Comparison of ENCODE assay signal across 9 cellular contexts in the genomic region with DNA sequence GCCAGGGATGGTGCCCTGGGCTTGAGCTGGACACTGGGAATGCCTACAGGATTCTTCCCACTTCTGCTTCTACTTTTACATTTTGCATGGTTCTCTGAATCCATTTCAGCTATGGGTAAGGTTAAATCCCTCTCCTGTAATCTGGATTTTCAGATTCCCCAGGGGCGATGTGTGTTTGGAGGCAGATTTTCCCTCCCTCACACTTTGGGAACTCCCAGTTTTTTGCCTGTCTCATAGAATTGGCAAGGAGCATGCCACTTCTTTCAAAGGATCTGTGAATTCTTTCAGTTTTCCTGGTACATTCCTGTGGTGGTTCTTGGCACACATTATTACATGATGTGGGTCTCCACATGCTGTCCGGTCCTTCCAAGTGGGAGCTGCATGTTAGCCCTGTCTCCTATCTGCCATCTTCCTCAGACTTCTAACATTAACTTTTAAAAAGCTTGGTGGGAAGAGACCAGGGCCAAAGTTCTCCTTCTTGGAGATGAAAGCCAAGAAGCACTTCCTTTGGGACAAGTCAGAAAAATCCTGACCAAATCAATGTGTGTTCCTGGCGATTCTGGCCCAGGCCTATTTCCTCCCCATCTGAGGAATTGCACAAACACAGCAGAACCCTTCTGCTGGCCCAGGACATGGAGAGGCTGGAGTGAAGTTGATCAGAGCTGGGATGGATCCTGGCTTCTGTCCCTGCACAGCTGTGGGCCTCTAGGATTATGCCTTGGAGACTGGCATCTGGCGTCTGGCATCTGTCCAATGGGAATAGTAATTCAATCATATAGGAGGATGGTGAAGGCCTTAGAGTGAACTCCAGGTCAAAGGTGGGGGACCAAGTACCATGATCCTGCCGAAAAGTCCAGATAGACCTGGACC. TPM values are rescaled to one million over a fixed set of nuclear protein-coding genes. Genes with fewer than 3 reads are reported as not detected.
A peak's percentile ranks its signal among the peaks of the same experiment; 100 is the strongest.
DNase-seq lines count a peak whose midpoint lies in the region; ATAC-seq and TF ChIP-seq lines count a peak whose summit lies in the region.
"Had no signal": no experiment of that assay in that cellular context is flagged by ENCODE, and none has a peak within 500 bp of the region (broad histone marks: within the 10 kb centered on the region; RNA-seq: fewer than 3 reads in every experiment).

No MANE protein-coding gene starts in this region.

- intact Hi-C loops in ascending aorta (cut with DNase I) = no loop called here
- intact Hi-C loops in heart right ventricle (cut with DNase I) = loop anchor here in 2 of 10 donors (5.0 kb wide), 2 partner anchors 33 to 38 kb away; no protein-coding TSS in a partner anchor
- intact Hi-C loops in spleen (cut with DNase I; ENCODE audit: low total_unique reads) = no loop called here

- H3K9me3 ChIP-seq in GM23248 (ENCODE audit: low read depth) (no peaks in the 10 kb centered on the region), ascending aorta (peaks cover 0 to 4% of the 10 kb centered on the region in 2 donors), heart right ventricle (peaks cover 0 to 9% (median 0%) of the 10 kb centered on the region in 11 donors), spleen (peaks cover 0 to 13% (median 8%) of the 10 kb centered on the region in 8 donors)

- peak; percentile 55 for DNase-seq in GM23248
- no peak for DNase-seq in ascending aorta (ENCODE audit: low spot score in 2 of 2)
- no peak for DNase-seq in heart right ventricle
- no peak for DNase-seq in spleen
- no peak for DNase-seq in epidermal melanocyte (ENCODE audit: insufficient read length, low spot score)
- no peak for DNase-seq in NCI-H1417 treated with DMSO at 0.1 percent for 48 hours (lab: John Stamatoyannopoulos, UW)
- DNase-seq in GOT3 (lab: John Stamatoyannopoulos, UW) = no peak
- DNase-seq in activated gamma-delta T cell (lab: John Stamatoyannopoulos, UW) = no peak
- DNase-seq: CD8-positive, alpha-beta T cell had no signal

- no peak overlapping the region for H3K9ac ChIP-seq in GM23248

- H3F3A ChIP-seq in GM23248 (ENCODE audit: insufficient read depth) = peaks cover 20% of the 10 kb centered on the region; the same call in 1 of the 2 replicates

- no peak for TF ChIP-seq CTCF in ascending aorta (IDR thresholded peaks at IDR 0.05)
- no peak for TF ChIP-seq CTCF in heart right ventricle (IDR thresholded peaks at IDR 0.05)
- TF ChIP-seq CTCF in spleen (IDR thresholded peaks at IDR 0.05 in 8 of 11, conservative IDR thresholded peaks at IDR 0.05 in 3 of 11) = no peak

- ATAC-seq in heart right ventricle = peak; percentile 60 to 89 (median 70)
- ATAC-seq: CD8-positive, alpha-beta T cell had no signal

- H3K4me2 ChIP-seq in GM23248 (ENCODE audit: unreplicated experiment) = peak overlapping the region; percentile 12

- in situ Hi-C loops in GM23248 (cut with MboI) = no loop called here

- H3K79me2 ChIP-seq in GM23248 (ENCODE audit: insufficient read depth) = no peaks in the 10 kb centered on the region

- no peaks in the 10 kb centered on the region for H3K9me2 ChIP-seq in GM23248 (ENCODE audit: insufficient read depth)

- WGBS in GM23248 (ENCODE audit: low coverage in 1 of 2, low lambda C conversion rate in 2 of 2, missing lambda C conversion rate in 2 of 2), 2 experiments = 27 to 41% methylated on average over 5 of the region's 5 CpGs
- 60 to 72% methylated on average over 5 of the region's 5 CpGs for WGBS in heart right ventricle, 2 donors
- 67 to 89% (median 88%) methylated on average over 5 of the region's 5 CpGs for WGBS in spleen, 5 donors

- H3K27me3 ChIP-seq in GM23248 (replicated peaks; ENCODE audit: insufficient read depth) (no peaks in the 10 kb centered on the region), ascending aorta (no peaks in the 10 kb centered on the region), heart right ventricle (no peaks in the 10 kb centered on the region), spleen (replicated peaks in 1 of 7) (no peaks in the 10 kb centered on the region)

- no peak for TF ChIP-seq POLR2A in spleen (IDR thresholded peaks at IDR 0.05)

- H3K4me1 ChIP-seq in GM23248 (ENCODE audit: insufficient read depth) (peaks cover 22% of the 10 kb centered on the region), ascending aorta (peaks cover 4 to 17% of the 10 kb centered on the region in 2 donors), heart right ventricle (peaks cover 9 to 30% (median 25%) of the 10 kb centered on the region in 9 donors), spleen (peaks cover 3 to 8% (median 4%) of the 10 kb centered on the region in 6 donors)

- H3K27ac ChIP-seq in GM23248 (0 out of 2 replicates have a peak overlapping the region, but pooled peaks have one; percentile 4), ascending aorta (peak overlapping the region; percentile 55 to 77), heart right ventricle (peak overlapping the region; percentile 39 to 83 (median 74)), spleen (peak overlapping the region in 5 of 8 donors; percentile 3 to 53 (median 33))

- H3K36me3 ChIP-seq in GM23248 (ENCODE audit: low read depth) = no peaks in the 10 kb centered on the region
- no peaks in the 10 kb centered on the region for H3K36me3 ChIP-seq in ascending aorta
- H3K36me3 ChIP-seq in heart right ventricle = no peaks in the 10 kb centered on the region
- H3K36me3 ChIP-seq in spleen = no peaks in the 10 kb centered on the region

- 0 out of 2 replicates have a peak overlapping the region, but pooled peaks have one; percentile 4 for H2AFZ ChIP-seq in GM23248

- H3K4me3 ChIP-seq in GM23248 (no peak overlapping the region), ascending aorta (no peak overlapping the region), heart right ventricle (no peak overlapping the region), spleen (no peak overlapping the region)

- H4K20me1 ChIP-seq in GM23248 (ENCODE audit: insufficient read depth) = no peaks in the 10 kb centered on the region

RNA-seq across cellular contexts. Expression of a gene that starts 5.4 kb away (rescaled TPM):
- total RNA-seq in GM23248 (2014; rRNA removed; shearing (Covaris generic)) = 37.7 and 43.8 TPM in 2 replicates
- polyA plus RNA-seq in GM23248 (2016; fragmentation: Nextera tagmentation; extraction: Ambion mirVana) (28.4 and 31.6 TPM in 2 replicates), heart right ventricle (10 to 100 TPM; 28.6 to 55.5 TPM), spleen (10 to 100 TPM; 16.0 to 35.0 (median 20.2) TPM)
- total RNA-seq in ascending aorta (34.3 TPM), heart right ventricle (100 to 1,000 TPM in 1 of 10 donors, 10 to 100 TPM in 9; 30.9 to 215 (median 53.3) TPM), spleen (10 to 100 TPM; 53.2 to 77.2 (median 59.3) TPM)

RNA-seq across cellular contexts. Expression of a gene that starts 8.2 kb away (rescaled TPM):
- total RNA-seq in GM23248 (2014; rRNA removed; shearing (Covaris generic)) = 8.3 and 8.6 TPM in 2 replicates
- polyA plus RNA-seq in GM23248 (2016; fragmentation: Nextera tagmentation; extraction: Ambion mirVana) (12.8 and 14.2 TPM in 2 replicates), heart right ventricle (10 to 100 TPM; 18.3 to 18.7 TPM), spleen (10 to 100 TPM in 2 of 3 donors, 1 to 10 TPM in 1; 10.0 to 24.2 (median 11.4) TPM)
- total RNA-seq in ascending aorta (30.1 TPM), heart right ventricle (100 to 1,000 TPM in 1 of 10 donors, 10 to 100 TPM in 8, 1 to 10 TPM in 1; 9.8 to 121 (median 16.4) TPM), spleen (100 to 1,000 TPM in 1 of 7 donors, 10 to 100 TPM in 6; 33.3 to 108 (median 73.9) TPM)

RNA-seq across cellular contexts. Expression of a gene that starts 43.1 kb away (rescaled TPM):
- total RNA-seq in GM23248 (2014; rRNA removed; shearing (Covaris generic)) = not detected in 2 replicates
- polyA plus RNA-seq in GM23248 (2016; fragmentation: Nextera tagmentation; extraction: Ambion mirVana) (0.06 TPM in 1 of 2 replicates, not detected in the other), heart right ventricle (1 to 10 TPM; 3.6 to 4.2 TPM), spleen (1 to 10 TPM; 3.0 to 4.0 (median 3.9) TPM)
- total RNA-seq in ascending aorta (not detected), heart right ventricle (10 to 100 TPM in 2 of 10 donors, 1 to 10 TPM in 7, not detected in 1; 1.6 to 22.6 (median 4.9) TPM), spleen (10 to 100 TPM in 2 of 7 donors, 1 to 10 TPM in 4, not detected in 1; 2.5 to 14.4 (median 4.9) TPM)
- total RNA-seq: CD8-positive, alpha-beta T cell had no signal

Comparison
In these comparisons a context has a peak if more than half of its experiments do, and no peak if none do; other contexts are left out.
1. H3K27ac ChIP-seq: peak in every context shown above with its lines; median percentile 74 in heart right ventricle; 66 in ascending aorta; 33 in spleen; 4 in GM23248.